In genomic region chr16:67430504-67431076, GRCh38 we compare ENCODE assay signal across 1 cellular context.
TF ChIP-seq lines count a peak whose summit lies in the region.

No MANE protein-coding gene starts in this region.

TF ChIP-seq in HepG2, 621 proteins besides CTCF, POLR2A, EP300 and RAD21 (continued from another document and continues in another):
- TF ChIP-seq, protein P1, sequence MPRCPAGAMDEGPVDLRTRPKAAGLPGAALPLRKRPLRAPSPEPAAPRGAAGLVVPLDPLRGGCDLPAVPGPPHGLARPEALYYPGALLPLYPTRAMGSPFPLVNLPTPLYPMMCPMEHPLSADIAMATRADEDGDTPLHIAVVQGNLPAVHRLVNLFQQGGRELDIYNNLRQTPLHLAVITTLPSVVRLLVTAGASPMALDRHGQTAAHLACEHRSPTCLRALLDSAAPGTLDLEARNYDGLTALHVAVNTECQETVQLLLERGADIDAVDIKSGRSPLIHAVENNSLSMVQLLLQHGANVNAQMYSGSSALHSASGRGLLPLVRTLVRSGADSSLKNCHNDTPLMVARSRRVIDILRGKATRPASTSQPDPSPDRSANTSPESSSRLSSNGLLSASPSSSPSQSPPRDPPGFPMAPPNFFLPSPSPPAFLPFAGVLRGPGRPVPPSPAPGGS (CRISPR knock-in tag; IDR thresholded peaks at IDR 0.05) = peak; percentile 87
- peak; percentile 95 for TF ChIP-seq ZIK1 (CRISPR knock-in tag; IDR thresholded peaks at IDR 0.05; ENCODE audit: borderline replicate concordance, low read depth)
- 0 out of 2 replicates have a peak, but pooled peaks have one; percentile 9 for TF ChIP-seq ZNF12 (CRISPR knock-in tag; IDR thresholded peaks at IDR 0.05)
- no peak for TF ChIP-seq SOX6 (IDR thresholded peaks at IDR 0.05)
- peak; percentile 59 for TF ChIP-seq SOX6 (CRISPR knock-in tag; IDR thresholded peaks at IDR 0.05)
- TF ChIP-seq EZH2 (conservative IDR thresholded peaks at IDR 0.05; ENCODE audit: low read depth, low read length) = no peak
- no peak for TF ChIP-seq SNAPC2 (CRISPR knock-in tag; IDR thresholded peaks at IDR 0.05)
- TF ChIP-seq POLR2AphosphoS5 (IDR thresholded peaks at IDR 0.05; ENCODE audit: low read depth, low read length) = peak; percentile 67
- no peak for TF ChIP-seq FOXK2 (IDR thresholded peaks at IDR 0.05)
- TF ChIP-seq SP1 (IDR thresholded peaks at IDR 0.05) = no peak
- TF ChIP-seq SP1 (CRISPR knock-in tag; IDR thresholded peaks at IDR 0.05) = no peak; the same call in 1 of the 2 replicates
- TF ChIP-seq ATF1 (CRISPR knock-in tag; IDR thresholded peaks at IDR 0.05) = no peak
- TF ChIP-seq HMGXB4 (CRISPR knock-in tag; IDR thresholded peaks at IDR 0.05; ENCODE audit: borderline replicate concordance in 1 of 2, low read depth in 1 of 2) = peak in 1 of 2 experiments; percentile 70; a peak in 2 of 4 replicates
- TF ChIP-seq HOXA3 (CRISPR knock-in tag; IDR thresholded peaks at IDR 0.05) = peak; percentile 31; the same call in 1 of the 2 replicates
- peak; percentile 92 for TF ChIP-seq ZNF678 (CRISPR knock-in tag; IDR thresholded peaks at IDR 0.05)
- no peak for TF ChIP-seq TRIM24 (CRISPR knock-in tag; IDR thresholded peaks at IDR 0.05)
- TF ChIP-seq ZNF619 (CRISPR knock-in tag; IDR thresholded peaks at IDR 0.05) = peak; percentile 63; the same call in 1 of the 2 replicates
- no peak for TF ChIP-seq POLR2AphosphoS2 (IDR thresholded peaks at IDR 0.05; ENCODE audit: low read depth, low read length)
- TF ChIP-seq, protein P2, sequence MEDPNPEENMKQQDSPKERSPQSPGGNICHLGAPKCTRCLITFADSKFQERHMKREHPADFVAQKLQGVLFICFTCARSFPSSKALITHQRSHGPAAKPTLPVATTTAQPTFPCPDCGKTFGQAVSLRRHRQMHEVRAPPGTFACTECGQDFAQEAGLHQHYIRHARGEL (CRISPR knock-in tag; IDR thresholded peaks at IDR 0.05) = peak; percentile 82; the same call in 1 of the 2 replicates
- no peak for TF ChIP-seq RBAK (CRISPR knock-in tag; IDR thresholded peaks at IDR 0.05)
- peak; percentile 86 for TF ChIP-seq RBFOX2 (IDR thresholded peaks at IDR 0.05; ENCODE audit: low read depth, low read length)
- peak; percentile 90 for TF ChIP-seq ARNT2 (CRISPR knock-in tag; IDR thresholded peaks at IDR 0.05; ENCODE audit: low read depth)
- TF ChIP-seq TBL1XR1 (IDR thresholded peaks at IDR 0.05; ENCODE audit: borderline replicate concordance, low read length, partially characterized antibody) = no peak
- no peak for TF ChIP-seq AFF4 (CRISPR knock-in tag; IDR thresholded peaks at IDR 0.05)
- TF ChIP-seq NCOA2 (CRISPR knock-in tag; IDR thresholded peaks at IDR 0.05) = no peak
- TF ChIP-seq MXD3 (CRISPR knock-in tag; IDR thresholded peaks at IDR 0.05) = peak; percentile 92
- no peak for TF ChIP-seq YY1 (IDR thresholded peaks at IDR 0.05; ENCODE audit: insufficient read depth, insufficient replicate concordance, low read depth, low read length)
- no peak for TF ChIP-seq LCORL (IDR thresholded peaks at IDR 0.05)
- peak; percentile 63; the same call in 1 of the 2 replicates for TF ChIP-seq LCORL (CRISPR knock-in tag; IDR thresholded peaks at IDR 0.05)
- no peak for TF ChIP-seq ZNF530 (CRISPR knock-in tag; IDR thresholded peaks at IDR 0.05; ENCODE audit: low read depth)
- no peak for TF ChIP-seq PLRG1 (conservative IDR thresholded peaks at IDR 0.05)
- TF ChIP-seq CENPT (CRISPR knock-in tag; IDR thresholded peaks at IDR 0.05; ENCODE audit: low read depth) = peak; percentile 83; the same call in 1 of the 2 replicates
- no peak for TF ChIP-seq NFIB (CRISPR knock-in tag; IDR thresholded peaks at IDR 0.05; ENCODE audit: borderline replicate concordance)
- TF ChIP-seq, protein P3, sequence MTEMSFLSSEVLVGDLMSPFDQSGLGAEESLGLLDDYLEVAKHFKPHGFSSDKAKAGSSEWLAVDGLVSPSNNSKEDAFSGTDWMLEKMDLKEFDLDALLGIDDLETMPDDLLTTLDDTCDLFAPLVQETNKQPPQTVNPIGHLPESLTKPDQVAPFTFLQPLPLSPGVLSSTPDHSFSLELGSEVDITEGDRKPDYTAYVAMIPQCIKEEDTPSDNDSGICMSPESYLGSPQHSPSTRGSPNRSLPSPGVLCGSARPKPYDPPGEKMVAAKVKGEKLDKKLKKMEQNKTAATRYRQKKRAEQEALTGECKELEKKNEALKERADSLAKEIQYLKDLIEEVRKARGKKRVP (CRISPR knock-in tag; IDR thresholded peaks at IDR 0.05) = peak in 1 of 2 experiments; percentile 51; a peak in 1 of 4 replicates
- TF ChIP-seq RFX3 (CRISPR knock-in tag; IDR thresholded peaks at IDR 0.05) = no peak
- TF ChIP-seq TFDP2 (CRISPR knock-in tag; IDR thresholded peaks at IDR 0.05) = peak; percentile 71
- TF ChIP-seq ZNF292 (CRISPR knock-in tag; IDR thresholded peaks at IDR 0.05; ENCODE audit: borderline replicate concordance, low read depth) = no peak
- no peak for TF ChIP-seq HNRNPUL1 (IDR thresholded peaks at IDR 0.05; ENCODE audit: low read depth, low read length)
- peak; percentile 44; the same call in 1 of the 2 replicates for TF ChIP-seq HINFP (CRISPR knock-in tag; IDR thresholded peaks at IDR 0.05; ENCODE audit: low read depth)
- no peak for TF ChIP-seq ZNF432 (CRISPR knock-in tag; IDR thresholded peaks at IDR 0.05; ENCODE audit: borderline replicate concordance)
- TF ChIP-seq SMAD1 (CRISPR knock-in tag; IDR thresholded peaks at IDR 0.05; ENCODE audit: borderline replicate concordance, low read depth) = peak; percentile 33; the same call in 1 of the 2 replicates
- TF ChIP-seq YEATS2 (CRISPR knock-in tag; IDR thresholded peaks at IDR 0.05; ENCODE audit: borderline replicate concordance) = no peak
- no peak for TF ChIP-seq KDM6A (CRISPR knock-in tag; IDR thresholded peaks at IDR 0.05; ENCODE audit: low read depth)
- 0 out of 2 replicates have a peak, but pooled peaks have one; percentile 74 for TF ChIP-seq KIAA2018 (CRISPR knock-in tag; IDR thresholded peaks at IDR 0.05; ENCODE audit: borderline replicate concordance)
- TF ChIP-seq ZSCAN22 (CRISPR knock-in tag; IDR thresholded peaks at IDR 0.05) = no peak
- no peak for TF ChIP-seq ZNF326 (CRISPR knock-in tag; IDR thresholded peaks at IDR 0.05; ENCODE audit: borderline replicate concordance)
- 0 out of 2 replicates have a peak, but pooled peaks have one; percentile 16 for TF ChIP-seq BRCA1 (CRISPR knock-in tag; IDR thresholded peaks at IDR 0.05)
- TF ChIP-seq TBX2 (CRISPR knock-in tag; IDR thresholded peaks at IDR 0.05; ENCODE audit: borderline replicate concordance) = peak; percentile 87
